ENCODE assay signal across 35 cellular contexts in genomic region chr4:14289708-14290107, GRCh38.
DNase-seq lines count a peak whose midpoint lies in the region; ATAC-seq and TF ChIP-seq lines count a peak whose summit lies in the region.
"Had no signal": no experiment of that assay in that cellular context is flagged by ENCODE, and none has a peak within 500 bp of the region (broad histone marks: within the 10 kb centered on the region; RNA-seq: fewer than 3 reads in every experiment).

No MANE protein-coding gene starts in this region.

- peak; percentile 51 for DNase-seq in HCEC 1CT
- peak; percentile 0 for DNase-seq in RWPE1 (ENCODE audit: low spot score)
- DNase-seq in epithelial cell of esophagus (ENCODE audit: low read depth): peak; percentile 77
- DNase-seq in osteoblast (ENCODE audit: insufficient read length, low spot score, missing footprints): no peak
- DNase-seq in foreskin melanocyte: no peak
- DNase-seq in left ventricle myocardium inferior: no peak
- no peak for DNase-seq in NCI-H2227 (lab: John Stamatoyannopoulos, UW; ENCODE audit: unreplicated experiment)
- DNase-seq: activated B cell treated with CpG ODN at 0.5 μM for 24 hours; activated CD4-positive, alpha-beta T cell treated with anti-CD3 and anti-CD28 coated beads, Interleukin-2, amount 10 ng/mL, durations not matched to agents 7 days and 5 days; activated effector memory CD4-positive, alpha-beta T cell treated with Interleukin-2 at 50 U/mL for 16 hours; activated T-cell treated with anti-CD3 and anti-CD28 coated beads, Interleukin-2, amount 50 U/mL, for 1 hour; anterior cingulate cortex; BE2C; CD8-positive, alpha-beta memory T cell; central memory CD4-positive, alpha-beta T cell; dermis blood vessel endothelial cell; DMS 273 treated with DMSO at 0.1 percent for 48 hours; hypothalamus; KBM-7; mesendoderm; NCI-H1417; NCI-H2081; NCI-H2227 treated with DMSO at 0.1 percent for 48 hours; NCI-H526 treated with DMSO at 0.1 percent for 48 hours; NK-92 treated with Interleukin-12 subunit alpha and Interleukin-12 subunit beta, amount 100 ng/mL, for 24 hours; ovary; SK-N-SH; spleen; stimulated activated CD4-positive, alpha-beta T cell treated with anti-CD3 and anti-CD28 coated beads, Interleukin-2, amount 100 ng/mL, for 24 hours; stimulated activated CD8-positive, alpha-beta memory T cell treated with anti-CD3 and anti-CD28 coated beads, Interleukin-4, amount 100 ng/mL, for 48 hours; stimulated activated naive CD8-positive, alpha-beta T cell treated with anti-CD3 and anti-CD28 coated beads, Interleukin-15, amount 100 ng/mL, for 72 hours had no signal

- POLR2A ChIA-PET in RWPE1 (lab: Yijun Ruan, JAX; ENCODE audit: low non-redundant PET): no interaction called here

- intact Hi-C loops in left ventricle myocardium inferior (cut with micrococcal nuclease): no loop called here

- ATAC-seq in HG03521 (IDR thresholded peaks at IDR 0.05; ENCODE audit: unreplicated experiment): no peak
- ATAC-seq: left lobe of liver; Right ventricle myocardium inferior; stimulated activated naive CD8-positive, alpha-beta T cell treated with anti-CD3 and anti-CD28 coated beads, Interleukin-15, amount 100 ng/mL, for 72 hours had no signal

- H3K27me3 ChIP-seq in osteoblast (ENCODE audit: insufficient read depth, low read length): no peaks in the 10 kb centered on the region
- H3K27me3 ChIP-seq in left ventricle myocardium inferior (ENCODE audit: low read depth): no peaks in the 10 kb centered on the region
- H3K27me3 ChIP-seq: BE2C, ovary, spleen, vagina had no signal

- H3K4me3 ChIP-seq in epithelial cell of esophagus (ENCODE audit: low read length) (no peak overlapping the region), osteoblast (ENCODE audit: insufficient read depth, low read length) (no peak overlapping the region), left ventricle myocardium inferior (no peak overlapping the region)
- H3K4me3 ChIP-seq: ovary, spleen, vagina had no signal

- no peak overlapping the region for H3K27ac ChIP-seq in RWPE1
- H3K27ac ChIP-seq in osteoblast (ENCODE audit: low read depth, low read length): peak overlapping the region; percentile 49
- no peak overlapping the region for H3K27ac ChIP-seq in left ventricle myocardium inferior (replicated peaks)
- H3K27ac ChIP-seq: ovary, spleen, vagina had no signal

- H3K4me1 ChIP-seq in osteoblast (ENCODE audit: insufficient read depth, low read length) (no peaks in the 10 kb centered on the region), left ventricle myocardium inferior (no peaks in the 10 kb centered on the region)
- H3K4me1 ChIP-seq: BE2C, spleen, vagina had no signal

- no peaks in the 10 kb centered on the region for H4K20me1 ChIP-seq in osteoblast (ENCODE audit: insufficient read depth, low read length)

- TF ChIP-seq CTCF in RWPE1 (conservative IDR thresholded peaks at IDR 0.05; ENCODE audit: low read depth): no peak
- TF ChIP-seq CTCF in epithelial cell of esophagus (IDR thresholded peaks at IDR 0.05; ENCODE audit: insufficient read depth, low read depth, low read length, missing control alignments): no peak
- no peak for TF ChIP-seq CTCF in osteoblast (IDR thresholded peaks at IDR 0.05; ENCODE audit: extremely low read depth, low read depth, low read length)
- TF ChIP-seq CTCF in left ventricle myocardium inferior (IDR thresholded peaks at IDR 0.05; ENCODE audit: borderline replicate concordance): no peak

- no peaks in the 10 kb centered on the region for H3K9me3 ChIP-seq in osteoblast (ENCODE audit: low read depth, low read length)
- H3K9me3 ChIP-seq in left ventricle myocardium inferior (replicated peaks): peaks cover 11% of the 10 kb centered on the region
- H3K9me3 ChIP-seq: BE2C, ovary, SK-N-SH, vagina had no signal

- no peak overlapping the region for H2AFZ ChIP-seq in osteoblast (ENCODE audit: low read length)

- peak overlapping the region; percentile 41 for H3K4me2 ChIP-seq in osteoblast (ENCODE audit: insufficient read depth, low read length)
- H3K4me2 ChIP-seq: SK-N-SH had no signal

- no peaks in the 10 kb centered on the region for H3K79me2 ChIP-seq in osteoblast (ENCODE audit: insufficient read depth, low read length)

- CTCF ChIA-PET in RWPE1 (lab: Yijun Ruan, JAX): no interaction called here

- H3K36me3 ChIP-seq in osteoblast (ENCODE audit: insufficient read depth, low read length) (no peaks in the 10 kb centered on the region), left ventricle myocardium inferior (no peaks in the 10 kb centered on the region)
- H3K36me3 ChIP-seq: BE2C, ovary, spleen, vagina had no signal

Comparison
In these comparisons a context has a peak if more than half of its experiments do, and no peak if none do; other contexts are left out.
1. DNase-seq: peak in HCEC 1CT (single experiment), RWPE1 (single experiment) and epithelial cell of esophagus (single experiment); none in osteoblast (single experiment), foreskin melanocyte (single experiment), left ventricle myocardium inferior (single experiment) and NCI-H2227 (single experiment).